In the genomic region with DNA sequence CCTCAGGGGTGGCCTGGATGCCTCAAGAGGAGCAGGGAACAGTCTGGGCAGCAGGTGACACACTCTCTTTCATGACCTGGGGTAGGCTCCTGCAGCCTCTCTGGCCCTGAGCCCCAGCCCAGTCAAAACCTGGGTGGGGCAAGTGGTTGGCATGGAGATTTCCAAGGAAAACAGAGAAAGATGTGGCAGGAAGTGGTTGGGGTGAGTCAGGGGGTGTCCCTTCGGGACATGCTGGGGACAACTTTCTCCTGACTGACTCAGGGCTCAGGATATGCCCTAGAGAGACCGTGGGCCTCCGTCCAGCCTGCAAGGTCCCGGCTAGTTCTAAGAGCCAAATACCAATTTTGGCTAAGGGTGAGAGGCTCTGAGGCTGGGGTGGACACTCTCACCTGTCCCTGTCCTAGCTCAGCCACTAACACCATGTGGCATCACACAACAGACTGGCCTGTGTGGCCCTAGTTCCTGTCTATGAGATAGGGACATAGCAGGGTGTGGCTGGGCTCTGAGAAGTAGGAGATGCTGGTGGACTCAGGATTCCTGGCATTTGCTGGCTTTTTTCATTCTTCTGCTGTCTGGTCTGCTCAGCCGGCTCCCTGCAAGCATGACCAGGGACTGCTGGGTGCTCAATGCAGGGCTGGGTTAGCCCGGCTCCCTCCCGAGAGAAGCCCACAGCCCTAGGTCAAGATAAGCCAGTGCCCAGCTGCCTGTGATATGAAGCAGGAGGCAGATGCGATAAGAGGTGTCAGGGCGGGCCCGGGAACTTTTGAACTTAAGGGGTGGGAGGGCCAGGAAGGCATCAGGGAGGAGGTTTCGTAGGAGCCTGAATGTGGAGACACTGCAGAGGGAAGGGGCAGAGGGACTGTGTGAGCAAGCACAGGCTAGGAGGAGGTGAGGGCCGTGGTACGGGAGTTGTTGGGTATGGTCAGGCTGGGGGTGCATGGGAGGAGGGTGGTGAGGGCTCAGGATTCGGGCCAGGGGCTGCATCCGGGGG, we compare ENCODE assay signal across 8 cellular contexts. TPM values are rescaled to one million over a fixed set of nuclear protein-coding genes. Genes with fewer than 3 reads are reported as not detected.
DNase-seq lines count a peak whose midpoint lies in the region; ATAC-seq and TF ChIP-seq lines count a peak whose summit lies in the region.

No MANE protein-coding gene starts in this region.

- TF ChIP-seq CTCF in fibroblast of lung (conservative IDR thresholded peaks at IDR 0.05 in 1 of 2, IDR thresholded peaks at IDR 0.05 in 1 of 2; ENCODE audit: low read depth in 1 of 2, low read length in 2 of 2) (no peak), thyroid gland (IDR thresholded peaks at IDR 0.05) (no peak)

- H3K4me1 ChIP-seq in fibroblast of lung (ENCODE audit: control insufficient read depth, extremely low read depth, insufficient read depth, low read length): peaks cover 21% of the 10 kb centered on the region
- H3K4me1 ChIP-seq in thyroid gland: peaks cover 0 to 25% of the 10 kb centered on the region in 2 donors

- ATAC-seq in GM19467 (IDR thresholded peaks at IDR 0.05; ENCODE audit: unreplicated experiment) (no peak), HG03097 (IDR thresholded peaks at IDR 0.05; ENCODE audit: low FRiP score, unreplicated experiment) (no peak)

- H2AFZ ChIP-seq in fibroblast of lung (ENCODE audit: low read length): no peak overlapping the region

- H3K27me3 ChIP-seq in fibroblast of lung (ENCODE audit: control insufficient read depth, insufficient read depth, low read length): no peaks in the 10 kb centered on the region
- H3K27me3 ChIP-seq in thyroid gland: no peaks in the 10 kb centered on the region

- H3K9me3 ChIP-seq in fibroblast of lung (ENCODE audit: control insufficient read depth, insufficient read depth, low read depth, low read length) (no peaks in the 10 kb centered on the region), thyroid gland (no peaks in the 10 kb centered on the region)

- DNase-seq in EL (peak; percentile 78), RKO (ENCODE audit: low spot score) (peak; percentile 45), fibroblast of lung (ENCODE audit: low read depth in 2 of 2) (peak; percentile 43 to 53), renal cortical epithelial cell (ENCODE audit: low read depth) (peak; percentile 51), NCI-H1417 treated with DMSO at 0.1 percent for 48 hours (lab: John Stamatoyannopoulos, UW) (no peak), thyroid gland (no peak)

- no peaks in the 10 kb centered on the region for H3K79me2 ChIP-seq in fibroblast of lung (ENCODE audit: control insufficient read depth, insufficient read depth, low read length)

- intact Hi-C loops in thyroid gland (cut with DNase I): no loop called here

- 80 to 85% methylated on average over 15 of the region's 15 CpGs for WGBS in thyroid gland, 2 donors

- no peaks in the 10 kb centered on the region for H3K36me3 ChIP-seq in fibroblast of lung (ENCODE audit: control insufficient read depth, insufficient read depth, low read length)
- no peaks in the 10 kb centered on the region for H3K36me3 ChIP-seq in thyroid gland

- TF ChIP-seq POLR2A in thyroid gland (IDR thresholded peaks at IDR 0.05): no peak

- H3K4me3 ChIP-seq in fibroblast of lung (replicated peaks in 1 of 4; ENCODE audit: control extremely low read depth in 1 of 4, insufficient read depth in 1 of 4, low read depth in 3 of 4, low read length in 4 of 4): no peak overlapping the region
- H3K4me3 ChIP-seq in thyroid gland (replicated peaks in 1 of 3): peak overlapping the region in 1 of 3 donors; percentile 19

- H3K4me2 ChIP-seq in fibroblast of lung (ENCODE audit: extremely low read depth, insufficient read depth, low read length): peak overlapping the region; percentile 8

- peak overlapping the region; percentile 37 for H3K9ac ChIP-seq in fibroblast of lung (ENCODE audit: insufficient read depth, low read length)

- H3K27ac ChIP-seq in fibroblast of lung (ENCODE audit: insufficient read depth, low read length) (peak overlapping the region; percentile 22), thyroid gland (peak overlapping the region in 1 of 3 donors; percentile 30)

- no peaks in the 10 kb centered on the region for H4K20me1 ChIP-seq in fibroblast of lung (ENCODE audit: control insufficient read depth, extremely low read depth, insufficient read depth, low read length)

RNA-seq across cellular contexts. Expression of gene AQP1, which starts 3.3 kb away (rescaled TPM):
- total RNA-seq in fibroblast of lung (10.8 and 44.6 TPM in 2 replicates), renal cortical epithelial cell (4.4 and 33.0 TPM in 2 replicates), thyroid gland (100 to 1,000 TPM in 2 of 4 donors, 10 to 100 TPM in 2; 48.7 to 231 (median 134) TPM)
- 13.0 and 43.2 TPM in 2 replicates for polyA plus RNA-seq in fibroblast of lung
- polyA plus RNA-seq in fibroblast of lung (2012): 15.4 and 47.6 TPM in 2 replicates
- polyA minus RNA-seq in fibroblast of lung (ENCODE audit: low replicate concordance): 26.4 and 109 TPM in 2 replicates

RNA-seq across cellular contexts. Expression of gene GHRHR, which starts 48.8 kb away (rescaled TPM):
- not detected in 2 replicates for total RNA-seq in fibroblast of lung
- not detected in 2 replicates for polyA plus RNA-seq in fibroblast of lung
- not detected in 2 replicates for polyA plus RNA-seq in fibroblast of lung (2012)
- polyA minus RNA-seq in fibroblast of lung (ENCODE audit: low replicate concordance): not detected in 2 replicates
- total RNA-seq in renal cortical epithelial cell: not detected in 2 replicates
- under 1 TPM in 1 of 4 donors, not detected in 3; 0.54 TPM for total RNA-seq in thyroid gland

Comparison
In these comparisons a context has a peak if more than half of its experiments do, and no peak if none do; other contexts are left out.
1. DNase-seq: peak in EL (single experiment), RKO (single experiment), fibroblast of lung (2 of 2) and renal cortical epithelial cell (single experiment); none in NCI-H1417 treated with DMSO at 0.1 percent for 48 hours (single experiment) and thyroid gland (0 of 2).